ENCODE assay signal across 8 cellular contexts in genomic region chrX:24241822-24242648, GRCh38.
DNase-seq lines count a peak whose midpoint lies in the region; ATAC-seq and TF ChIP-seq lines count a peak whose summit lies in the region.

No MANE protein-coding gene starts in this region.

- H3K9me3 Mint-ChIP-seq in natural killer cell (no peaks in the 10 kb centered on the region), HFFc6 (no peaks in the 10 kb centered on the region)
- H3K9me3 Mint-ChIP-seq in natural killer cell treated with Interleukin-12 subunit alpha and Interleukin-12 subunit beta and Interleukin-15 and Interleukin-18, amount 100 ng/mL, for 72 hours = no peaks in the 10 kb centered on the region

- ATAC-seq in natural killer cell (peak in 1 of 3 donors; percentile 34), HG03521 (IDR thresholded peaks at IDR 0.05; ENCODE audit: unreplicated experiment) (no peak)
- no peak for ATAC-seq in natural killer cell treated with Interleukin-12 subunit alpha and Interleukin-12 subunit beta and Interleukin-15 and Interleukin-18, amount 100 ng/mL, for 72 hours

- H3K4me1 Mint-ChIP-seq in natural killer cell = no peaks in the 10 kb centered on the region
- no peaks in the 10 kb centered on the region for H3K4me1 Mint-ChIP-seq in natural killer cell treated with Interleukin-12 subunit alpha and Interleukin-12 subunit beta and Interleukin-15 and Interleukin-18, amount 100 ng/mL, for 72 hours (ENCODE audit: low read depth in 2 of 2)
- peaks cover 47% of the 10 kb centered on the region for H3K4me1 Mint-ChIP-seq in HFFc6 (ENCODE audit: low read depth)

- H3K27me3 Mint-ChIP-seq in natural killer cell (ENCODE audit: low read depth in 2 of 2) (peaks cover 3 to 14% of the 10 kb centered on the region in 2 donors), HFFc6 (ENCODE audit: insufficient read depth) (no peaks in the 10 kb centered on the region)
- peaks cover 11 to 13% of the 10 kb centered on the region in 2 donors for H3K27me3 Mint-ChIP-seq in natural killer cell treated with Interleukin-12 subunit alpha and Interleukin-12 subunit beta and Interleukin-15 and Interleukin-18, amount 100 ng/mL, for 72 hours

- DNase-seq in natural killer cell = no peak
- no peak for DNase-seq in natural killer cell treated with Interleukin-12 subunit alpha and Interleukin-12 subunit beta and Interleukin-15 and Interleukin-18, amount 100 ng/mL, for 72 hours (ENCODE audit: low spot score)
- no peak for DNase-seq in HFFc6
- DNase-seq in NCI-H2171 treated with DMSO at 0.1 percent for 48 hours (lab: John Stamatoyannopoulos, UW) = peak; percentile 23
- peak; percentile 40 for DNase-seq in cerebellar cortex (ENCODE audit: low spot score)
- peak; percentile 38 to 56 for DNase-seq in lung microvascular endothelial cell (ENCODE audit: low read depth in 2 of 2)
- no peak for DNase-seq in activated CD4-positive, alpha-beta T cell treated with anti-CD3 and anti-CD28 coated beads, Interleukin-2, amount 50 U/mL, for 48 hours

- peak; percentile 20 for TF ChIP-seq CTCF in natural killer cell (IDR thresholded peaks at IDR 0.05)
- TF ChIP-seq CTCF in HFFc6 (IDR thresholded peaks at IDR 0.05) = peak; percentile 63

- H3K4me3 Mint-ChIP-seq in natural killer cell (no peak overlapping the region), HFFc6 (no peak overlapping the region)
- no peak overlapping the region for H3K4me3 Mint-ChIP-seq in natural killer cell treated with Interleukin-12 subunit alpha and Interleukin-12 subunit beta and Interleukin-15 and Interleukin-18, amount 100 ng/mL, for 72 hours

- H3K27ac Mint-ChIP-seq in natural killer cell = no peak overlapping the region
- no peak overlapping the region for H3K27ac Mint-ChIP-seq in natural killer cell treated with Interleukin-12 subunit alpha and Interleukin-12 subunit beta and Interleukin-15 and Interleukin-18, amount 100 ng/mL, for 72 hours
- H3K27ac Mint-ChIP-seq in HFFc6 = no peak overlapping the region

- intact Hi-C loops in natural killer cell (cut with micrococcal nuclease) = loop anchor here (1.0 to 10.0 kb wide), 2 partner anchors 160 to 337 kb away; partner anchors contain the start of genes APOO and CXorf58

- no peaks in the 10 kb centered on the region for H3K36me3 Mint-ChIP-seq in natural killer cell
- H3K36me3 Mint-ChIP-seq in natural killer cell treated with Interleukin-12 subunit alpha and Interleukin-12 subunit beta and Interleukin-15 and Interleukin-18, amount 100 ng/mL, for 72 hours = no peaks in the 10 kb centered on the region
- no peaks in the 10 kb centered on the region for H3K36me3 Mint-ChIP-seq in HFFc6 (ENCODE audit: low read depth)

Comparison
In these comparisons a context has a peak if more than half of its experiments do, and no peak if none do; other contexts are left out.
1. DNase-seq: peak in NCI-H2171 treated with DMSO at 0.1 percent for 48 hours (single experiment), cerebellar cortex (single experiment) and lung microvascular endothelial cell (2 of 2); none in natural killer cell (single experiment), natural killer cell treated with Interleukin-12 subunit alpha and Interleukin-12 subunit beta and Interleukin-15 and Interleukin-18, amount 100 ng/mL, for 72 hours (single experiment), HFFc6 (single experiment) and activated CD4-positive, alpha-beta T cell treated with anti-CD3 and anti-CD28 coated beads, Interleukin-2, amount 50 U/mL, for 48 hours (0 of 2).